26 cellular contexts compared by ENCODE assay signal in the genomic region with DNA sequence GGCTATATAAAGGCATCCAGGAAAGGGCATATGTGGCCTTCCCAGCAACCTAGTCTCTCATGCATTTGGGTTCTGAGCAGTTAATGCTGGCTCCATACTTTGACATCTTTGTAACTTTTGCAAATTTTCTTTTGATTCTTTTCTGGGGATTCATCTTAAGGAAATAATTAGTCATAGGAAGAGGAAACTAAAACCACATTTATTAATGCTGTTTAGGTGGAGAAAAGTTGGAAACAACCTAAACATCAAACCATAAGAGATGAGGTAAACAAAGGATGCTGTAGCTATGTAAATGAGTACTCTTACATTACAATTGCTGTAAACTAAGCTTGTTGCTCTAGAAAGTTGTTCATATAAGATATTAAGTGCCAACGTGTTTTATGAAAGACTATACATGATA.
DNase-seq lines count a peak whose midpoint lies in the region; ATAC-seq, FAIRE-seq and TF ChIP-seq lines count a peak whose summit lies in the region.
"Had no signal": no experiment of that assay in that cellular context is flagged by ENCODE, and none has a peak within 500 bp of the region (broad histone marks: within the 10 kb centered on the region; RNA-seq: fewer than 3 reads in every experiment).

No MANE protein-coding gene starts in this region.

- H3K27me3 Mint-ChIP-seq in activated CD4-positive, alpha-beta T cell treated with anti-CD3 and anti-CD28 coated beads for 36 hours = no peaks in the 10 kb centered on the region
- H3K27me3 Mint-ChIP-seq: CD4-positive, CD25-positive, alpha-beta regulatory T cell had no signal

- H3K27me3 ChIP-seq in ACC112 (ENCODE audit: insufficient read depth, low read length) (no peaks in the 10 kb centered on the region), HCT116 (ENCODE audit: insufficient read depth, low read length) (no peaks in the 10 kb centered on the region), bronchial epithelial cell (ENCODE audit: control insufficient read depth, insufficient read depth, low read length) (no peaks in the 10 kb centered on the region)
- H3K27me3 ChIP-seq: SJSA1 had no signal

- no peak overlapping the region for H3K4me3 ChIP-seq in ACC112 (ENCODE audit: low read depth, low read length)
- H3K4me3 ChIP-seq in HCT116 (replicated peaks in 1 of 2; ENCODE audit: low read depth in 1 of 2, low read length in 2 of 2) = no peak overlapping the region
- H3K4me3 ChIP-seq in bronchial epithelial cell (ENCODE audit: low read depth, low read length) = no peak overlapping the region
- H3K4me3 ChIP-seq: K562, PC-9, SJSA1 had no signal

- no peaks in the 10 kb centered on the region for H3K79me2 ChIP-seq in ACC112 (ENCODE audit: control insufficient read depth, insufficient read depth, low read length, unreplicated experiment)
- H3K79me2 ChIP-seq in HCT116 (ENCODE audit: insufficient read depth, low read length) = no peaks in the 10 kb centered on the region

- CTCF ChIA-PET in activated CD4-positive, alpha-beta T cell treated with anti-CD3 and anti-CD28 coated beads for 36 hours (lab: Charles Lee) = interaction anchor here (0.7 to 1.2 kb wide), 5 partner anchors 16 to 37 kb away, joined by 3 to 4 read pairs (median 3); no protein-coding TSS in a partner anchor
- CTCF ChIA-PET in HCT116 (lab: Charles Lee) = no interaction called here

- peak overlapping the region; percentile 9 for H3K27ac Mint-ChIP-seq in activated CD4-positive, alpha-beta T cell treated with anti-CD3 and anti-CD28 coated beads for 36 hours

- H2AFZ ChIP-seq in ACC112 (ENCODE audit: low read length, unreplicated experiment) (no peak overlapping the region), HCT116 (ENCODE audit: low read depth, low read length, poor library complexity, severe bottlenecking) (no peak overlapping the region)
- H2AFZ ChIP-seq: PC-9 had no signal

- H3K4me1 ChIP-seq in ACC112 (ENCODE audit: control insufficient read depth, insufficient read depth, low read length, unreplicated experiment) (peaks cover 29% of the 10 kb centered on the region), HCT116 (ENCODE audit: control insufficient read depth in 1 of 2, insufficient read depth in 2 of 2, low read length in 2 of 2) (peaks cover 60 to 65% of the 10 kb centered on the region in 2 experiments)

- H3K4me2 ChIP-seq in HCT116 (ENCODE audit: low read length) = peak overlapping the region; percentile 9; the same call in 1 of the 2 replicates

- no peak for DNase-seq in activated CD4-positive, alpha-beta T cell treated with anti-CD3 and anti-CD28 coated beads for 36 hours
- no peak for DNase-seq in activated CD4-positive, alpha-beta T cell treated with anti-CD3 and anti-CD28 coated beads, Interleukin-2, amount 50 U/mL, for 48 hours
- DNase-seq in HCT116 (ENCODE audit: low read depth, low spot score) (no peak), bronchial epithelial cell (ENCODE audit: low read depth) (peak; percentile 27), T-helper 9 cell (no peak)
- no peak for DNase-seq in activated CD4-positive, CD25-positive, alpha-beta regulatory T cell treated with anti-CD3 and anti-CD28 coated beads, Interleukin-2, amount 50 U/mL, for 72 hours
- DNase-seq: 8988T; CD4-positive, CD25-positive, alpha-beta regulatory T cell; H7; MV-4-11; NCI-H1105 treated with DMSO at 0.1 percent for 48 hours; NCI-H146; NCI-H1930; NCI-H2107; NCI-H446; NCI-H524 treated with DMSO at 0.1 percent for 48 hours; NCI-H774; NK-92 treated with Interleukin-12 subunit alpha and Interleukin-12 subunit beta, amount 100 ng/mL, for 24 hours; PC-9 had no signal

- H3K27ac ChIP-seq in ACC112 (ENCODE audit: low read depth, low read length) (peak overlapping the region; percentile 50; the same call in 1 of the 2 replicates), HCT116 (ENCODE audit: low read depth, low read length) (no peak overlapping the region)
- H3K27ac ChIP-seq: PC-9, SJSA1 had no signal

- no peak for TF ChIP-seq POLR2A in HCT116 (IDR thresholded peaks at IDR 0.05; ENCODE audit: borderline replicate concordance, extremely low read depth, insufficient read depth, insufficient read length)

- intact Hi-C loops in activated CD4-positive, alpha-beta T cell treated with anti-CD3 and anti-CD28 coated beads for 36 hours (cut with DNase I, micrococcal nuclease) = no loop called here
- intact Hi-C loops in HCT116 (cut with micrococcal nuclease) = no loop called here

- H3K9me2 ChIP-seq in HCT116 (ENCODE audit: insufficient read depth) = no peaks in the 10 kb centered on the region

- H3K9ac ChIP-seq in HCT116 (ENCODE audit: low read length) = no peak overlapping the region

- RAD21 ChIA-PET in HCT116 (lab: Charles Lee; ENCODE audit: low non-redundant PET in 1 of 2, low total read pairs in 2 of 2, uncharacterized antibody in 2 of 2, unreplicated experiment in 2 of 2) = no interaction called here

- no peaks in the 10 kb centered on the region for H3K9me3 ChIP-seq in HCT116 (ENCODE audit: control insufficient read depth in 1 of 2, insufficient read depth in 1 of 2, low read depth in 1 of 2, low read length in 2 of 2)
- H3K9me3 ChIP-seq: SJSA1 had no signal

- POLR2A ChIA-PET in activated CD4-positive, alpha-beta T cell treated with anti-CD3 and anti-CD28 coated beads for 36 hours (lab: Charles Lee) = no interaction called here
- POLR2A ChIA-PET in HCT116 (lab: Charles Lee) = no interaction called here

- TF ChIP-seq RAD21 in HCT116 (IDR thresholded peaks at IDR 0.05; ENCODE audit: low read depth) = no peak

- no peak for ATAC-seq in activated CD4-positive, alpha-beta T cell treated with anti-CD3 and anti-CD28 coated beads for 36 hours
- ATAC-seq in HCT116 (no peak), GM18502 (IDR thresholded peaks at IDR 0.05; ENCODE audit: poor library complexity, unreplicated experiment) (no peak)
- ATAC-seq: K562 had no signal

- no peak for TF ChIP-seq CTCF in HCT116 (IDR thresholded peaks at IDR 0.05 in 2 of 3, conservative IDR thresholded peaks at IDR 0.05 in 1 of 3; ENCODE audit: borderline replicate concordance in 1 of 3, insufficient read depth in 1 of 3, low read depth in 2 of 3, low read length in 2 of 3)
- no peak for TF ChIP-seq CTCF in bronchial epithelial cell (IDR thresholded peaks at IDR 0.05; ENCODE audit: insufficient read depth, low read length, severe bottlenecking)

- no TSS peak for BruUV-seq in HCT116 (replicated peaks; lab: Mats Ljungman, UMichigan)

- H3K4me1 Mint-ChIP-seq in activated CD4-positive, alpha-beta T cell treated with anti-CD3 and anti-CD28 coated beads for 36 hours = peaks cover 34% of the 10 kb centered on the region

- no peaks in the 10 kb centered on the region for H4K20me1 ChIP-seq in HCT116 (ENCODE audit: insufficient read depth)

- H3K4me3 Mint-ChIP-seq in activated CD4-positive, alpha-beta T cell treated with anti-CD3 and anti-CD28 coated beads for 36 hours = no peak overlapping the region
- H3K4me3 Mint-ChIP-seq: CD4-positive, CD25-positive, alpha-beta regulatory T cell had no signal

- no peaks in the 10 kb centered on the region for H3K9me3 Mint-ChIP-seq in activated CD4-positive, alpha-beta T cell treated with anti-CD3 and anti-CD28 coated beads for 36 hours (ENCODE audit: low read depth)
- H3K9me3 Mint-ChIP-seq: CD4-positive, CD25-positive, alpha-beta regulatory T cell had no signal

- no peak for FAIRE-seq in bronchial epithelial cell (lab: Jason Lieb, UNC)
- FAIRE-seq: G401.6, GM12891, HTR-8/SVneo, K562 had no signal

- no peaks in the 10 kb centered on the region for H3K36me3 Mint-ChIP-seq in activated CD4-positive, alpha-beta T cell treated with anti-CD3 and anti-CD28 coated beads for 36 hours (ENCODE audit: low read depth)

- H3K36me3 ChIP-seq in ACC112 (ENCODE audit: insufficient read depth, low read length) = no peaks in the 10 kb centered on the region
- H3K36me3 ChIP-seq in HCT116 (ENCODE audit: control insufficient read depth in 1 of 2, insufficient read depth in 2 of 2, low read length in 2 of 2) = no peaks in the 10 kb centered on the region
- no peaks in the 10 kb centered on the region for H3K36me3 ChIP-seq in bronchial epithelial cell (ENCODE audit: control insufficient read depth, insufficient read depth, low read length)
- H3K36me3 ChIP-seq: SJSA1 had no signal

TF ChIP-seq in HCT116, 20 proteins besides CTCF, POLR2A, EP300 and RAD21:
- TF ChIP-seq SRF (IDR thresholded peaks at IDR 0.05; ENCODE audit: low read depth) (0 out of 2 replicates have a peak, but pooled peaks have one; percentile 8), ATF3 (IDR thresholded peaks at IDR 0.05) (no peak), TCF7L2 (IDR thresholded peaks at IDR 0.05; ENCODE audit: borderline replicate concordance, extremely low read depth, insufficient read depth, insufficient read length) (no peak), CEBPB (IDR thresholded peaks at IDR 0.05; ENCODE audit: low read depth) (no peak)
TF ChIP-seq in HCT116: peak in this region for 1.
